7 cellular contexts compared by ENCODE assay signal in genomic region chr5:157718529-157718928, GRCh38. TPM values are rescaled to one million over a fixed set of nuclear protein-coding genes. Genes with fewer than 3 reads are reported as not detected.
A peak's percentile ranks its signal among the peaks of the same experiment; 100 is the strongest.
DNase-seq lines count a peak whose midpoint lies in the region; ATAC-seq and TF ChIP-seq lines count a peak whose summit lies in the region.

No MANE protein-coding gene starts in this region.

- intact Hi-C loops in activated T-helper 2 cell treated with anti-CD3 and anti-CD28 coated beads, Interferon-gamma antibody, Interleukin-2, Interleukin-4, amounts not matched to agents 10 μg/mL and 5 μg/mL and 100 μg/mL, durations not matched to agents 14 hours and 24 hours and 36 hours (cut with micrococcal nuclease): loop anchor here (1.0 to 5.0 kb wide), 4 partner anchors 48 to 287 kb away; partner anchors contain the start of gene C5orf52
- intact Hi-C loops in heart left ventricle (cut with DNase I): loop anchor here (1.0 to 10.0 kb wide), 15 partner anchors 46 to 394 kb away; partner anchors contain the start of genes ADAM19 (in 3 of the 10) and C5orf52 (in 1 of the 10)

- H3K36me3 ChIP-seq in heart left ventricle: no peaks in the 10 kb centered on the region

- no peaks in the 10 kb centered on the region for H3K27me3 Mint-ChIP-seq in activated T-helper 2 cell treated with anti-CD3 and anti-CD28 coated beads, Interferon-gamma antibody, Interleukin-2, Interleukin-4, amounts not matched to agents 10 μg/mL and 5 μg/mL and 100 μg/mL, durations not matched to agents 14 hours and 24 hours and 36 hours (ENCODE audit: low read depth)

- peaks cover 33% of the 10 kb centered on the region for H3K4me1 Mint-ChIP-seq in activated T-helper 2 cell treated with anti-CD3 and anti-CD28 coated beads, Interferon-gamma antibody, Interleukin-2, Interleukin-4, amounts not matched to agents 10 μg/mL and 5 μg/mL and 100 μg/mL, durations not matched to agents 14 hours and 24 hours and 36 hours (ENCODE audit: low read depth)

- peaks cover 6% of the 10 kb centered on the region for H3K36me3 Mint-ChIP-seq in activated T-helper 2 cell treated with anti-CD3 and anti-CD28 coated beads, Interferon-gamma antibody, Interleukin-2, Interleukin-4, amounts not matched to agents 10 μg/mL and 5 μg/mL and 100 μg/mL, durations not matched to agents 14 hours and 24 hours and 36 hours (ENCODE audit: low read depth)

- peak overlapping the region in 1 of 12 donors; percentile 25 for H3K27ac ChIP-seq in heart left ventricle

- DNase-seq in DMS53 (lab: John Stamatoyannopoulos, UW) (peak; percentile 66), M059J (ENCODE audit: low read depth) (peak; percentile 71), heart left ventricle (peak in 1 of 5 donors; percentile 19), putamen (ENCODE audit: low spot score) (peak; percentile 81)
- no peak for DNase-seq in activated T-helper 2 cell treated with anti-CD3 and anti-CD28 coated beads, Interferon-gamma antibody, Interleukin-2, Interleukin-4, amounts not matched to agents 10 μg/mL and 5 μg/mL and 100 μg/mL, durations not matched to agents 14 hours and 24 hours and 36 hours (ENCODE audit: low spot score)

- no peaks in the 10 kb centered on the region for H3K27me3 ChIP-seq in heart left ventricle

- peaks cover 0 to 3% (median 0%) of the 10 kb centered on the region in 12 donors for H3K9me3 ChIP-seq in heart left ventricle

- H3K4me1 ChIP-seq in heart left ventricle: peaks cover 0 to 12% (median 2%) of the 10 kb centered on the region in 12 donors

- peak; percentile 70 for ATAC-seq in GM18909 (IDR thresholded peaks at IDR 0.05; ENCODE audit: poor library complexity, unreplicated experiment)
- peak; percentile 51 to 93 (median 84) for ATAC-seq in heart left ventricle
- no peak for ATAC-seq in HG03097 (IDR thresholded peaks at IDR 0.05; ENCODE audit: low FRiP score, unreplicated experiment)

- H3K27ac Mint-ChIP-seq in activated T-helper 2 cell treated with anti-CD3 and anti-CD28 coated beads, Interferon-gamma antibody, Interleukin-2, Interleukin-4, amounts not matched to agents 10 μg/mL and 5 μg/mL and 100 μg/mL, durations not matched to agents 14 hours and 24 hours and 36 hours: peak overlapping the region; percentile 67

- peaks cover 5% of the 10 kb centered on the region for H3K9me3 Mint-ChIP-seq in activated T-helper 2 cell treated with anti-CD3 and anti-CD28 coated beads, Interferon-gamma antibody, Interleukin-2, Interleukin-4, amounts not matched to agents 10 μg/mL and 5 μg/mL and 100 μg/mL, durations not matched to agents 14 hours and 24 hours and 36 hours

- no peak for TF ChIP-seq POLR2A in heart left ventricle (IDR thresholded peaks at IDR 0.05)

- H3K4me3 Mint-ChIP-seq in activated T-helper 2 cell treated with anti-CD3 and anti-CD28 coated beads, Interferon-gamma antibody, Interleukin-2, Interleukin-4, amounts not matched to agents 10 μg/mL and 5 μg/mL and 100 μg/mL, durations not matched to agents 14 hours and 24 hours and 36 hours (ENCODE audit: low read depth): no peak overlapping the region

- peak; percentile 45 to 77 (median 70) for TF ChIP-seq CTCF in heart left ventricle (IDR thresholded peaks at IDR 0.05)

- 3 to 5% (median 4%) methylated on average over 4 of the region's 4 CpGs for WGBS in heart left ventricle, 4 donors

- peak overlapping the region in 2 of 12 donors; percentile 12 to 16 for H3K4me3 ChIP-seq in heart left ventricle

RNA-seq across cellular contexts. Expression of gene THG1L, which starts 12.7 kb away (rescaled TPM):
- 6.1 and 14.4 TPM in 2 replicates for total RNA-seq in M059J (2014; rRNA removed; shearing (Covaris generic))
- total RNA-seq in activated T-helper 2 cell treated with anti-CD3 and anti-CD28 coated beads, Interferon-gamma antibody, Interleukin-2, Interleukin-4, amounts not matched to agents 10 μg/mL and 5 μg/mL and 100 μg/mL, durations not matched to agents 14 hours and 24 hours and 36 hours: 28.8 and 29.3 TPM in 2 replicates
- 1 to 10 TPM; 3.7 to 8.5 (median 5.0) TPM for total RNA-seq in heart left ventricle
- 1 to 10 TPM; 5.4 to 7.5 TPM for polyA plus RNA-seq in heart left ventricle

RNA-seq across cellular contexts. Expression of gene LSM11, which starts 25.0 kb away (rescaled TPM):
- total RNA-seq in M059J (2014; rRNA removed; shearing (Covaris generic)): 3.0 and 5.1 TPM in 2 replicates
- total RNA-seq in activated T-helper 2 cell treated with anti-CD3 and anti-CD28 coated beads, Interferon-gamma antibody, Interleukin-2, Interleukin-4, amounts not matched to agents 10 μg/mL and 5 μg/mL and 100 μg/mL, durations not matched to agents 14 hours and 24 hours and 36 hours: 8.7 and 8.9 TPM in 2 replicates
- 1 to 10 TPM in 8 of 9 donors, under 1 TPM in 1; 0.97 to 3.1 (median 1.9) TPM for total RNA-seq in heart left ventricle
- 1 to 10 TPM in 1 of 2 donors, under 1 TPM in 1; 0.42 to 2.9 TPM for polyA plus RNA-seq in heart left ventricle

RNA-seq across cellular contexts. Expression of gene C5orf52, which starts 47.2 kb away (rescaled TPM):
- not detected in 2 replicates for total RNA-seq in M059J (2014; rRNA removed; shearing (Covaris generic))
- 0.30 TPM in 1 of 2 replicates, not detected in the other for total RNA-seq in activated T-helper 2 cell treated with anti-CD3 and anti-CD28 coated beads, Interferon-gamma antibody, Interleukin-2, Interleukin-4, amounts not matched to agents 10 μg/mL and 5 μg/mL and 100 μg/mL, durations not matched to agents 14 hours and 24 hours and 36 hours
- total RNA-seq in heart left ventricle: not detected
- polyA plus RNA-seq in heart left ventricle: not detected
